1 cellular context compared by ENCODE assay signal in the genomic region with DNA sequence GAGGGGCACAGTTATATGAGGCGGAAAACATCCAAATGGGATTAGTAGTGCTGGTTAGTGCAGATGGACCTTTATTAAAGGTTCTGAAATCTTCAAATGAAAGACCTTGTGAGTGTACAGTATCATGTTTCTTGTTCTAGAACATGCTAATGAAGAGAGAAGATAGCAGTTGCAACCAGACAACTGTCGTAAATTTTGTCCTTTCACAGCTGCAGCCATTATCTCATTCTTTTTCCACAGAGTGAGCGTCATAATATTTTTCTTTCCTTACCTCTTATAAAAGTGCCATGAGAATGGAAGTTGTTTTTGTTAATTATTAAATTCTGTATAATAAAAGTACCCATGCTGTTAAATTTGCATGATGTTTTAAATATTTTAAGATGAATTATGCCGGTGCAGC.
TF ChIP-seq lines count a peak whose summit lies in the region.

No MANE protein-coding gene starts in this region.

TF ChIP-seq in HEK293, 187 proteins besides CTCF, POLR2A, EP300 and RAD21 (continued from another document):
- TF ChIP-seq, protein P1, sequence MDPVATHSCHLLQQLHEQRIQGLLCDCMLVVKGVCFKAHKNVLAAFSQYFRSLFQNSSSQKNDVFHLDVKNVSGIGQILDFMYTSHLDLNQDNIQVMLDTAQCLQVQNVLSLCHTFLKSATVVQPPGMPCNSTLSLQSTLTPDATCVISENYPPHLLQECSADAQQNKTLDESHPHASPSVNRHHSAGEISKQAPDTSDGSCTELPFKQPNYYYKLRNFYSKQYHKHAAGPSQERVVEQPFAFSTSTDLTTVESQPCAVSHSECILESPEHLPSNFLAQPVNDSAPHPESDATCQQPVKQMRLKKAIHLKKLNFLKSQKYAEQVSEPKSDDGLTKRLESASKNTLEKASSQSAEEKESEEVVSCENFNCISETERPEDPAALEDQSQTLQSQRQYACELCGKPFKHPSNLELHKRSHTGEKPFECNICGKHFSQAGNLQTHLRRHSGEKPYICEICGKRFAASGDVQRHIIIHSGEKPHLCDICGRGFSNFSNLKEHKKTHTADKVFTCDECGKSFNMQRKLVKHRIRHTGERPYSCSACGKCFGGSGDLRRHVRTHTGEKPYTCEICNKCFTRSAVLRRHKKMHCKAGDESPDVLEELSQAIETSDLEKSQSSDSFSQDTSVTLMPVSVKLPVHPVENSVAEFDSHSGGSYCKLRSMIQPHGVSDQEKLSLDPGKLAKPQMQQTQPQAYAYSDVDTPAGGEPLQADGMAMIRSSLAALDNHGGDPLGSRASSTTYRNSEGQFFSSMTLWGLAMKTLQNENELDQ (tag by site-specific recombination; IDR thresholded peaks at IDR 0.05; ENCODE audit: low read depth) = no peak
- TF ChIP-seq FEZF1 (tag by site-specific recombination; IDR thresholded peaks at IDR 0.05) (peak; percentile 62), ZNF626 (tag by site-specific recombination; IDR thresholded peaks at IDR 0.05) (no peak), ZNF555 (tag by site-specific recombination; conservative IDR thresholded peaks at IDR 0.05) (no peak)
- TF ChIP-seq, protein P2, sequence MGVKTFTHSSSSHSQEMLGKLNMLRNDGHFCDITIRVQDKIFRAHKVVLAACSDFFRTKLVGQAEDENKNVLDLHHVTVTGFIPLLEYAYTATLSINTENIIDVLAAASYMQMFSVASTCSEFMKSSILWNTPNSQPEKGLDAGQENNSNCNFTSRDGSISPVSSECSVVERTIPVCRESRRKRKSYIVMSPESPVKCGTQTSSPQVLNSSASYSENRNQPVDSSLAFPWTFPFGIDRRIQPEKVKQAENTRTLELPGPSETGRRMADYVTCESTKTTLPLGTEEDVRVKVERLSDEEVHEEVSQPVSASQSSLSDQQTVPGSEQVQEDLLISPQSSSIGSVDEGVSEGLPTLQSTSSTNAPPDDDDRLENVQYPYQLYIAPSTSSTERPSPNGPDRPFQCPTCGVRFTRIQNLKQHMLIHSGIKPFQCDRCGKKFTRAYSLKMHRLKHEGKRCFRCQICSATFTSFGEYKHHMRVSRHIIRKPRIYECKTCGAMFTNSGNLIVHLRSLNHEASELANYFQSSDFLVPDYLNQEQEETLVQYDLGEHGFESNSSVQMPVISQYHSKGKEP (tag by site-specific recombination; IDR thresholded peaks at IDR 0.05) = peak; percentile 94
